In the genomic region with DNA sequence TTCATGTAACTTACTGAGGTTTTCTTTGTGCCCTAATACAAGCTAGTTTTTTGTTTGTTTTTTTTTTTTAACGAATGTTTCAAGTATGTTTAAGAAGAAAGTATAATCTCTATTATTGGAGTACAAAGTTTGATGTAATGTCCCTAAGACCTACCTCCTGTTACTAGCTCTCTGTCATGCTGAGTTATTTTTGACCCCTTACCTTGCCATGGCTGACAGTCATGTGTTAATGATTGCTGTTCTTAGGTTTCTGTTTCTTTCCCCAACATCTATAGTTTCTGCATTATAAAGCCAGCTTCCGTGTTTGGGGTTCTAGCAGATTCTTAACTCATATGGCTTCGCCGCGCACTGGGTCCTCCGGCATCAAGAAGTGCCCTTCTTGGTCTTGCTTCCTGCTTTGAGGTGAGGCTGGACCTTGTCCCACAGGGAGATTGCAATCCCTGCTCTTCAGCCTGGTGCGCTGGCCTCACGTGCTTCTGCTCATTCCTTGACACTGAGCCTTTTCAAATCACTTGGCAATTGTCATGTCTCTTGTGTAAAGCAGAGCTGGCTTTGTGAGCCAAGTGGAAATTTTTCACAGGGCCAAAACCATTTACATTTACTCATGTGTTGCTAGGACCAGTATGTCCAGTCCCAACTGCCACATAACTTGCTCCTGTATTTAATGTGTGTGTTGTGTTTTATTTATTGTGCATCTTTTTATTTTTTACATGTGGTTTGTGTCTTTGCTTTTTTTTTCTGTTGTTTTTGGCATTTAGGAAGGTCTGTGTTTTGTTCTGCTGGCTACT, we compare ENCODE assay signal across 16 cellular contexts.
DNase-seq lines count a peak whose midpoint lies in the region; ATAC-seq and TF ChIP-seq lines count a peak whose summit lies in the region.
"Had no signal": no experiment of that assay in that cellular context is flagged by ENCODE, and none has a peak within 500 bp of the region (broad histone marks: within the 10 kb centered on the region; RNA-seq: fewer than 3 reads in every experiment).

No MANE protein-coding gene starts in this region.

- no peak overlapping the region for H4K5ac ChIP-seq in mesendoderm (ENCODE audit: low read length)

- DNase-seq in astrocyte of the cerebellum (ENCODE audit: low read depth) = peak; percentile 37
- DNase-seq in Right ventricle myocardium superior = peak; percentile 66
- DNase-seq in neural progenitor cell (ENCODE audit: low spot score) = no peak
- DNase-seq in HUDEP-2 (lab: John Stamatoyannopoulos, UW; ENCODE audit: unreplicated experiment in 76 of 76) = no peak
- DNase-seq in mesendoderm = no peak
- DNase-seq in 8988T = no peak
- DNase-seq in activated T-helper 1 cell treated with anti-CD3 and anti-CD28 coated beads, Interleukin-12 subunit alpha, Interleukin-12 subunit beta, Interleukin-2, Interleukin-4 antibody, amounts not matched to agents 30 ng/mL and 10 ng/mL and 1 ng/mL, durations not matched to agents 14 hours and 24 hours and 36 hours (ENCODE audit: low spot score) = no peak
- DNase-seq: activated CD8-positive, alpha-beta memory T cell treated with anti-CD3 and anti-CD28 coated beads for 24 hours; foreskin keratinocyte; MV-4-11; NCI-H345 had no signal

- H3K4me1 ChIP-seq in BLaER1 (peaks cover 41% of the 10 kb centered on the region), neural progenitor cell (no peaks in the 10 kb centered on the region), mesendoderm (ENCODE audit: control insufficient read depth, low read depth, low read length) (no peaks in the 10 kb centered on the region)
- H3K4me1 ChIP-seq: foreskin keratinocyte, vagina had no signal

- no peak overlapping the region for H2BK15ac ChIP-seq in mesendoderm (replicated peaks; ENCODE audit: low read depth)

- no peak overlapping the region for H4K8ac ChIP-seq in mesendoderm (ENCODE audit: low read depth, low read length)

- H3K9ac ChIP-seq in BLaER1 (no peak overlapping the region), neural progenitor cell (no peak overlapping the region), mesendoderm (ENCODE audit: low read length) (no peak overlapping the region)

- H3K36me3 ChIP-seq in BLaER1 (peaks cover 16% of the 10 kb centered on the region), neural progenitor cell (no peaks in the 10 kb centered on the region), mesendoderm (ENCODE audit: control insufficient read depth, insufficient read depth, low read length) (no peaks in the 10 kb centered on the region)
- H3K36me3 ChIP-seq: neutrophil, vagina had no signal

- no peak overlapping the region for H3K4ac ChIP-seq in mesendoderm (ENCODE audit: low read depth, low read length)

- H3K4me3 ChIP-seq in BLaER1 (no peak overlapping the region), astrocyte of the cerebellum (ENCODE audit: low read depth, low read length) (no peak overlapping the region), neural progenitor cell (no peak overlapping the region), mesendoderm (ENCODE audit: low read length) (no peak overlapping the region)
- H3K4me3 ChIP-seq: vagina had no signal

- H3K27ac ChIP-seq in BLaER1 (peak overlapping the region; percentile 31; the same call in 1 of the 2 replicates), neural progenitor cell (no peak overlapping the region), mesendoderm (ENCODE audit: low read depth, low read length) (no peak overlapping the region)
- H3K27ac ChIP-seq: foreskin keratinocyte, neutrophil, vagina had no signal

- H3K18ac ChIP-seq in mesendoderm (ENCODE audit: low read length) = no peak overlapping the region

- 0 out of 2 replicates have a peak, but pooled peaks cover 4% of the 10 kb centered on the region for H3K9me3 ChIP-seq in BLaER1
- H3K9me3 ChIP-seq in neural progenitor cell (ENCODE audit: low read depth) = no peaks in the 10 kb centered on the region
- H3K9me3 ChIP-seq: neutrophil, vagina had no signal

- H3K23ac ChIP-seq in mesendoderm (ENCODE audit: low read length) = no peak overlapping the region

- no peak overlapping the region for H2BK120ac ChIP-seq in mesendoderm (ENCODE audit: low read depth, low read length)

- no peaks in the 10 kb centered on the region for H3K27me3 ChIP-seq in BLaER1
- no peaks in the 10 kb centered on the region for H3K27me3 ChIP-seq in neural progenitor cell
- no peaks in the 10 kb centered on the region for H3K27me3 ChIP-seq in mesendoderm (ENCODE audit: insufficient read depth, low read length, poor library complexity)
- H3K27me3 ChIP-seq: foreskin keratinocyte, neutrophil, vagina had no signal

- H2BK5ac ChIP-seq in mesendoderm (ENCODE audit: low read length) = no peak overlapping the region

- no peaks in the 10 kb centered on the region for H3K27me3 Mint-ChIP-seq in neural progenitor cell (ENCODE audit: insufficient read depth, low read depth)
- no peaks in the 10 kb centered on the region for H3K27me3 Mint-ChIP-seq in activated T-helper 1 cell treated with anti-CD3 and anti-CD28 coated beads, Interleukin-12 subunit alpha, Interleukin-12 subunit beta, Interleukin-2, Interleukin-4 antibody, amounts not matched to agents 30 ng/mL and 10 ng/mL and 1 ng/mL, durations not matched to agents 14 hours and 24 hours and 36 hours (ENCODE audit: insufficient read depth)
- H3K27me3 Mint-ChIP-seq: activated naive CD4-positive, alpha-beta T cell treated with anti-CD3 and anti-CD28 coated beads, Interleukin-2, amount 50 U/mL, for 24 hours had no signal

- WGBS in mesendoderm (ENCODE audit: extremely low coverage, insufficient coverage, low lambda C conversion rate) = no CpG with 5 or more reads among the region's 8 CpGs

- H3F3A ChIP-seq in neural progenitor cell (ENCODE audit: low read depth) = no peaks in the 10 kb centered on the region

- no peak for TF ChIP-seq CTCF in astrocyte of the cerebellum (IDR thresholded peaks at IDR 0.05; ENCODE audit: low read depth, low read length, missing control alignments)
- no peak for TF ChIP-seq CTCF in neural progenitor cell (IDR thresholded peaks at IDR 0.05)

- no peak overlapping the region for H3K56ac ChIP-seq in mesendoderm (ENCODE audit: low read length)

- no peaks in the 10 kb centered on the region for H3K79me1 ChIP-seq in mesendoderm (ENCODE audit: low read length)

- no peaks in the 10 kb centered on the region for H3K79me2 ChIP-seq in neural progenitor cell (ENCODE audit: low read depth)
- no peaks in the 10 kb centered on the region for H3K79me2 ChIP-seq in mesendoderm (ENCODE audit: control insufficient read depth, insufficient read depth, low read length)

- H3K27ac Mint-ChIP-seq in neural progenitor cell = peak overlapping the region; percentile 31
- H3K27ac Mint-ChIP-seq in activated T-helper 1 cell treated with anti-CD3 and anti-CD28 coated beads, Interleukin-12 subunit alpha, Interleukin-12 subunit beta, Interleukin-2, Interleukin-4 antibody, amounts not matched to agents 30 ng/mL and 10 ng/mL and 1 ng/mL, durations not matched to agents 14 hours and 24 hours and 36 hours = no peak overlapping the region
- H3K27ac Mint-ChIP-seq: activated naive CD4-positive, alpha-beta T cell treated with anti-CD3 and anti-CD28 coated beads, Interleukin-2, amount 50 U/mL, for 24 hours had no signal

- peaks cover 33% of the 10 kb centered on the region for H3K4me1 Mint-ChIP-seq in neural progenitor cell
- H3K4me1 Mint-ChIP-seq in activated T-helper 1 cell treated with anti-CD3 and anti-CD28 coated beads, Interleukin-12 subunit alpha, Interleukin-12 subunit beta, Interleukin-2, Interleukin-4 antibody, amounts not matched to agents 30 ng/mL and 10 ng/mL and 1 ng/mL, durations not matched to agents 14 hours and 24 hours and 36 hours (ENCODE audit: low read depth) = no peaks in the 10 kb centered on the region

- H3K4me2 ChIP-seq in BLaER1 (peak overlapping the region; percentile 62), neural progenitor cell (no peak overlapping the region), mesendoderm (ENCODE audit: low read length) (no peak overlapping the region)

- peaks cover 6% of the 10 kb centered on the region for H3K9me3 Mint-ChIP-seq in neural progenitor cell
- H3K9me3 Mint-ChIP-seq in activated T-helper 1 cell treated with anti-CD3 and anti-CD28 coated beads, Interleukin-12 subunit alpha, Interleukin-12 subunit beta, Interleukin-2, Interleukin-4 antibody, amounts not matched to agents 30 ng/mL and 10 ng/mL and 1 ng/mL, durations not matched to agents 14 hours and 24 hours and 36 hours = peaks cover under 1% of the 10 kb centered on the region
- H3K9me3 Mint-ChIP-seq: activated naive CD4-positive, alpha-beta T cell treated with anti-CD3 and anti-CD28 coated beads, Interleukin-2, amount 50 U/mL, for 24 hours had no signal

- no peak overlapping the region for H2AFZ ChIP-seq in neural progenitor cell (replicated peaks)

- no peak overlapping the region for H2AK5ac ChIP-seq in mesendoderm (ENCODE audit: low read length)

- H3K4me3 Mint-ChIP-seq in neural progenitor cell = no peak overlapping the region
- no peak overlapping the region for H3K4me3 Mint-ChIP-seq in activated T-helper 1 cell treated with anti-CD3 and anti-CD28 coated beads, Interleukin-12 subunit alpha, Interleukin-12 subunit beta, Interleukin-2, Interleukin-4 antibody, amounts not matched to agents 30 ng/mL and 10 ng/mL and 1 ng/mL, durations not matched to agents 14 hours and 24 hours and 36 hours
- H3K4me3 Mint-ChIP-seq: activated naive CD4-positive, alpha-beta T cell treated with anti-CD3 and anti-CD28 coated beads, Interleukin-2, amount 50 U/mL, for 24 hours had no signal

- H4K20me1 ChIP-seq in BLaER1 (peaks cover 51% of the 10 kb centered on the region), neural progenitor cell (ENCODE audit: low read depth) (no peaks in the 10 kb centered on the region)

- in situ Hi-C loops in astrocyte of the cerebellum (cut with HindIII; ENCODE audit: low sequenced_read_pairs) = no loop called here

- no peaks in the 10 kb centered on the region for H3K36me3 Mint-ChIP-seq in neural progenitor cell
- no peaks in the 10 kb centered on the region for H3K36me3 Mint-ChIP-seq in activated T-helper 1 cell treated with anti-CD3 and anti-CD28 coated beads, Interleukin-12 subunit alpha, Interleukin-12 subunit beta, Interleukin-2, Interleukin-4 antibody, amounts not matched to agents 30 ng/mL and 10 ng/mL and 1 ng/mL, durations not matched to agents 14 hours and 24 hours and 36 hours (ENCODE audit: low read depth)

- ATAC-seq in Right ventricle myocardium superior (ENCODE audit: poor library complexity) = peak; percentile 91
- ATAC-seq: foreskin keratinocyte, HCT116 had no signal

- intact Hi-C loops in Right ventricle myocardium superior (cut with DNase I) = no loop called here
- intact Hi-C loops in activated T-helper 1 cell treated with anti-CD3 and anti-CD28 coated beads, Interleukin-12 subunit alpha, Interleukin-12 subunit beta, Interleukin-2, Interleukin-4 antibody, amounts not matched to agents 30 ng/mL and 10 ng/mL and 1 ng/mL, durations not matched to agents 14 hours and 24 hours and 36 hours (cut with micrococcal nuclease) = no loop called here

Comparison
In these comparisons a context has a peak if more than half of its experiments do, and no peak if none do; other contexts are left out.
1. DNase-seq: peak in astrocyte of the cerebellum (single experiment) and Right ventricle myocardium superior (single experiment); none in neural progenitor cell (single experiment), HUDEP-2 (0 of 76), mesendoderm (single experiment), 8988T (single experiment) and activated T-helper 1 cell treated with anti-CD3 and anti-CD28 coated beads, Interleukin-12 subunit alpha, Interleukin-12 subunit beta, Interleukin-2, Interleukin-4 antibody, amounts not matched to agents 30 ng/mL and 10 ng/mL and 1 ng/mL, durations not matched to agents 14 hours and 24 hours and 36 hours (single experiment).